8 cellular contexts compared by ENCODE assay signal in genomic region chr3:191330309-191330712, GRCh38. TPM values are rescaled to one million over a fixed set of nuclear protein-coding genes. Genes with fewer than 3 reads are reported as not detected.
DNase-seq lines count a peak whose midpoint lies in the region; ATAC-seq and TF ChIP-seq lines count a peak whose summit lies in the region.

Gene UTS2B (minus strand): TSS chr3:191330526. CDS start chr3:191282189, 48,337 bp downstream.

- no peaks in the 10 kb centered on the region for H3K36me3 Mint-ChIP-seq in activated naive CD8-positive, alpha-beta T cell treated with anti-CD3 and anti-CD28 coated beads, Interleukin-2, amount 10 ng/mL, durations not matched to agents 7 days and 5 days

- no peaks in the 10 kb centered on the region for H3K9me3 ChIP-seq in right atrium auricular region

- H3K4me3 ChIP-seq in AG10803 (ENCODE audit: low read length) (peak within 1 kb of the TSS; percentile 84), right atrium auricular region (peak within 1 kb of the TSS; percentile 96 to 97)

- DNase-seq in AG10803 (ENCODE audit: low read depth) (peak; percentile 79), HK-2 (ENCODE audit: unreplicated experiment) (peak; percentile 44), right atrium auricular region (ENCODE audit: low spot score) (no peak), putamen (ENCODE audit: low spot score) (peak; percentile 13), NCI-H2227 (lab: John Stamatoyannopoulos, UW; ENCODE audit: unreplicated experiment) (no peak)
- DNase-seq in activated naive CD8-positive, alpha-beta T cell treated with anti-CD3 and anti-CD28 coated beads, Interleukin-2, amount 10 ng/mL, durations not matched to agents 7 days and 5 days, result no peak

- peaks cover 0 to 50% of the 10 kb centered on the region in 2 donors for H3K4me1 ChIP-seq in right atrium auricular region

- H3K27me3 Mint-ChIP-seq in activated naive CD8-positive, alpha-beta T cell treated with anti-CD3 and anti-CD28 coated beads, Interleukin-2, amount 10 ng/mL, durations not matched to agents 7 days and 5 days, result peaks cover 25% of the 10 kb centered on the region

- POLR2A ChIA-PET in activated naive CD8-positive, alpha-beta T cell treated with anti-CD3 and anti-CD28 coated beads, Interleukin-2, amount 10 ng/mL, durations not matched to agents 7 days and 5 days (lab: Charles Lee), result no interaction called here

- no peaks in the 10 kb centered on the region for H3K36me3 ChIP-seq in right atrium auricular region

- H3K9me3 Mint-ChIP-seq in activated naive CD8-positive, alpha-beta T cell treated with anti-CD3 and anti-CD28 coated beads, Interleukin-2, amount 10 ng/mL, durations not matched to agents 7 days and 5 days, result peaks cover 2% of the 10 kb centered on the region

- no peak within 1 kb of the TSS for H3K27ac Mint-ChIP-seq in activated naive CD8-positive, alpha-beta T cell treated with anti-CD3 and anti-CD28 coated beads, Interleukin-2, amount 10 ng/mL, durations not matched to agents 7 days and 5 days

- no peak for ATAC-seq in activated naive CD8-positive, alpha-beta T cell treated with anti-CD3 and anti-CD28 coated beads, Interleukin-2, amount 10 ng/mL, durations not matched to agents 7 days and 5 days (ENCODE audit: low read depth)
- ATAC-seq in HG02840 (IDR thresholded peaks at IDR 0.05; ENCODE audit: low FRiP score, unreplicated experiment) (no peak), GM21526 (IDR thresholded peaks at IDR 0.05; ENCODE audit: low FRiP score, unreplicated experiment) (no peak)

- peak within 1 kb of the TSS; percentile 72 for H3K4me3 Mint-ChIP-seq in activated naive CD8-positive, alpha-beta T cell treated with anti-CD3 and anti-CD28 coated beads, Interleukin-2, amount 10 ng/mL, durations not matched to agents 7 days and 5 days

- no peaks in the 10 kb centered on the region for H3K27me3 ChIP-seq in right atrium auricular region

- H3K27ac ChIP-seq in right atrium auricular region, result peak within 1 kb of the TSS; percentile 97 to 98

- TF ChIP-seq CTCF in AG10803 (conservative IDR thresholded peaks at IDR 0.05; ENCODE audit: low read length) (no peak), right atrium auricular region (IDR thresholded peaks at IDR 0.05) (no peak)

- H3K4me1 Mint-ChIP-seq in activated naive CD8-positive, alpha-beta T cell treated with anti-CD3 and anti-CD28 coated beads, Interleukin-2, amount 10 ng/mL, durations not matched to agents 7 days and 5 days, result peaks cover 5% of the 10 kb centered on the region

RNA-seq across cellular contexts. Expression of gene UTS2B, which starts in this region (rescaled TPM):
- not detected for total RNA-seq in activated naive CD8-positive, alpha-beta T cell treated with anti-CD3 and anti-CD28 coated beads, Interleukin-2, amount 10 ng/mL, durations not matched to agents 7 days and 5 days
- under 1 TPM in 1 of 2 donors, not detected in 1; 0.39 TPM for total RNA-seq in right atrium auricular region

Comparison
In these comparisons a context has a peak if more than half of its experiments do, and no peak if none do; other contexts are left out.
1. DNase-seq: peak in AG10803 (single experiment), HK-2 (single experiment) and putamen (single experiment); none in activated naive CD8-positive, alpha-beta T cell treated with anti-CD3 and anti-CD28 coated beads, Interleukin-2, amount 10 ng/mL, durations not matched to agents 7 days and 5 days (single experiment), right atrium auricular region (single experiment) and NCI-H2227 (single experiment).